Comparison of ENCODE assay signal across 27 cellular contexts in genomic region chr3:178990293-178990692, GRCh38.
"Had no signal": no experiment of that assay in that cellular context is flagged by ENCODE, and none has a peak within 500 bp of the region (broad histone marks: within the 10 kb centered on the region; RNA-seq: fewer than 3 reads in every experiment).

No MANE protein-coding gene starts in this region.

- H3K36me3 Mint-ChIP-seq: stimulated activated effector memory CD8-positive, alpha-beta T cell treated with anti-CD3 and anti-CD28 coated beads, Interleukin-12 subunit alpha, Interleukin-12 subunit beta, amount 100 ng/mL, for 72 hours had no signal

- H3K9me3 ChIP-seq: pancreas, thyroid gland had no signal

- DNase-seq: nephron progenitor cell; nucleus accumbens; pancreas; psoas muscle; right lobe of liver; sigmoid colon; small intestine; stimulated activated CD4-positive, alpha-beta T cell treated with anti-CD3 and anti-CD28 coated beads, Interleukin-15, amount 100 ng/mL, for 24 hours; stimulated activated CD4-positive, alpha-beta T cell treated with anti-CD3 and anti-CD28 coated beads, Interleukin-2, amount 100 ng/mL, for 24 hours; stimulated activated CD4-positive, alpha-beta T cell treated with anti-CD3 and anti-CD28 coated beads, Interleukin-2, amount 100 ng/mL, for 48 hours; stimulated activated CD4-positive, alpha-beta T cell treated with anti-CD3 and anti-CD28 coated beads, Interleukin-4, amount 100 ng/mL, for 24 hours; stimulated activated naive B cell treated with anti-CD40 and anti-IgM and Interleukin-4, amounts not matched to agents 10 μg/mL and 1 μg/mL and 100 μg/mL, for 72 hours; stimulated activated naive CD4-positive, alpha-beta T cell treated with Interleukin-2 at 50 U/mL for 16 hours; stomach; thyroid gland; trophoblast cell; upper lobe of left lung had no signal

- H3K4me1 Mint-ChIP-seq: neural crest cell; stimulated activated effector memory CD8-positive, alpha-beta T cell treated with anti-CD3 and anti-CD28 coated beads, Interleukin-12 subunit alpha, Interleukin-12 subunit beta, amount 100 ng/mL, for 72 hours; stimulated activated naive B cell treated with anti-CD40 and anti-IgM and Interleukin-4, amounts not matched to agents 10 μg/mL and 1 μg/mL and 100 μg/mL, for 72 hours had no signal

- H3K27ac ChIP-seq: neutrophil, pancreas, psoas muscle, right lobe of liver, sigmoid colon, stomach, thoracic aorta, thyroid gland, tibial nerve, upper lobe of left lung, vagina had no signal

- H3K36me3 ChIP-seq: neutrophil, pancreas, right lobe of liver, sigmoid colon, thyroid gland, upper lobe of left lung, vagina had no signal

- H3K4me3 Mint-ChIP-seq: natural killer cell treated with Interleukin-12 subunit alpha and Interleukin-12 subunit beta and Interleukin-15 and Interleukin-18, amount 100 ng/mL, for 72 hours; nephron progenitor cell; neural crest cell; stimulated activated effector memory CD8-positive, alpha-beta T cell treated with anti-CD3 and anti-CD28 coated beads, Interleukin-12 subunit alpha, Interleukin-12 subunit beta, amount 100 ng/mL, for 72 hours; stimulated activated naive B cell treated with anti-CD40 and anti-IgM and Interleukin-4, amounts not matched to agents 10 μg/mL and 1 μg/mL and 100 μg/mL, for 72 hours; stimulated activated naive CD8-positive, alpha-beta T cell treated with anti-CD3 and anti-CD28 coated beads, Interleukin-15, Interleukin-2, amounts not matched to agents 100 ng/mL and 50 ng/mL, for 24 hours had no signal

- H3K4me1 ChIP-seq: pancreas, psoas muscle, right lobe of liver, sigmoid colon, stomach, thyroid gland, tibial nerve, upper lobe of left lung, vagina had no signal

- H3K27ac Mint-ChIP-seq: natural killer cell treated with Interleukin-12 subunit alpha and Interleukin-12 subunit beta and Interleukin-15 and Interleukin-18, amount 100 ng/mL, for 72 hours; nephron progenitor cell; progenitor cell of endocrine pancreas; stimulated activated effector memory CD8-positive, alpha-beta T cell treated with anti-CD3 and anti-CD28 coated beads, Interleukin-12 subunit alpha, Interleukin-12 subunit beta, amount 100 ng/mL, for 72 hours; stimulated activated naive B cell treated with anti-CD40 and anti-IgM and Interleukin-4, amounts not matched to agents 10 μg/mL and 1 μg/mL and 100 μg/mL, for 72 hours; stimulated activated naive CD8-positive, alpha-beta T cell treated with anti-CD3 and anti-CD28 coated beads, Interleukin-15, Interleukin-2, amounts not matched to agents 100 ng/mL and 50 ng/mL, for 24 hours had no signal

- ATAC-seq: natural killer cell treated with Interleukin-12 subunit alpha and Interleukin-12 subunit beta and Interleukin-15 and Interleukin-18, amount 100 ng/mL, for 72 hours; pancreas; psoas muscle; right cardiac atrium; right lobe of liver; stimulated activated effector memory CD8-positive, alpha-beta T cell treated with anti-CD3 and anti-CD28 coated beads, Interleukin-12 subunit alpha, Interleukin-12 subunit beta, amount 100 ng/mL, for 72 hours; stimulated activated naive B cell treated with anti-CD40 and anti-IgM and Interleukin-4, amounts not matched to agents 10 μg/mL and 1 μg/mL and 100 μg/mL, for 72 hours had no signal

- H3K27me3 Mint-ChIP-seq: natural killer cell treated with Interleukin-12 subunit alpha and Interleukin-12 subunit beta and Interleukin-15 and Interleukin-18, amount 100 ng/mL, for 72 hours; progenitor cell of endocrine pancreas; stimulated activated naive B cell treated with anti-CD40 and anti-IgM and Interleukin-4, amounts not matched to agents 10 μg/mL and 1 μg/mL and 100 μg/mL, for 72 hours had no signal

- H3K27me3 ChIP-seq: neutrophil, pancreas, right lobe of liver, sigmoid colon, stomach, thyroid gland, tibial nerve, upper lobe of left lung, vagina had no signal

- H3K4me3 ChIP-seq: pancreas, psoas muscle, right lobe of liver, sigmoid colon, stomach, thoracic aorta, thyroid gland, tibial nerve, upper lobe of left lung, vagina had no signal
